Comparison of ENCODE assay signal across 9 cellular contexts in genomic region chr19:1856345-1856697, GRCh38. TPM values are rescaled to one million over a fixed set of nuclear protein-coding genes. Genes with fewer than 3 reads are reported as not detected.
DNase-seq lines count a peak whose midpoint lies in the region; ATAC-seq and TF ChIP-seq lines count a peak whose summit lies in the region.
"Had no signal": no experiment of that assay in that cellular context is flagged by ENCODE, and none has a peak within 500 bp of the region (broad histone marks: within the 10 kb centered on the region; RNA-seq: fewer than 3 reads in every experiment).

No MANE protein-coding gene starts in this region.

- ATAC-seq in activated CD8-positive, alpha-beta memory T cell treated with anti-CD3 and anti-CD28 coated beads, Interleukin-2, amount 10 ng/mL, durations not matched to agents 7 days and 5 days, result no peak
- no peak for ATAC-seq in activated naive CD8-positive, alpha-beta T cell treated with anti-CD3 and anti-CD28 coated beads, Interleukin-2, amount 50 U/mL, for 24 hours
- ATAC-seq in thoracic aorta (ENCODE audit: insufficient number of reproducible peaks, low FRiP score, low read depth) (no peak), HG03108 (IDR thresholded peaks at IDR 0.05; ENCODE audit: unreplicated experiment) (no peak)

- DNase-seq in activated CD8-positive, alpha-beta memory T cell treated with anti-CD3 and anti-CD28 coated beads, Interleukin-2, amount 10 ng/mL, durations not matched to agents 7 days and 5 days, result no peak
- DNase-seq in activated CD8-positive, alpha-beta memory T cell treated with anti-CD3 and anti-CD28 coated beads, Interleukin-2, amount 50 U/mL, for 4 hours, result no peak
- DNase-seq in activated naive CD8-positive, alpha-beta T cell treated with anti-CD3 and anti-CD28 coated beads, Interleukin-2, amount 50 U/mL, for 24 hours, result no peak
- peak; percentile 55 for DNase-seq in left kidney (ENCODE audit: low read depth, low spot score)
- DNase-seq in thoracic aorta (ENCODE audit: low spot score), result no peak
- DNase-seq in Kasumi-1 (lab: John Stamatoyannopoulos, UW), result no peak
- no peak for DNase-seq in SHP77 (lab: John Stamatoyannopoulos, UW)
- DNase-seq: NCI-H1048 had no signal

- no peaks in the 10 kb centered on the region for H3K36me3 Mint-ChIP-seq in activated CD8-positive, alpha-beta memory T cell treated with anti-CD3 and anti-CD28 coated beads, Interleukin-2, amount 10 ng/mL, durations not matched to agents 7 days and 5 days
- peaks cover 2% of the 10 kb centered on the region for H3K36me3 Mint-ChIP-seq in activated naive CD8-positive, alpha-beta T cell treated with anti-CD3 and anti-CD28 coated beads, Interleukin-2, amount 50 U/mL, for 24 hours (ENCODE audit: low read depth)

- peaks cover 40 to 61% of the 10 kb centered on the region in 2 donors for H3K4me1 ChIP-seq in thoracic aorta (ENCODE audit: control insufficient read depth in 1 of 2, low read depth in 2 of 2)

- peak overlapping the region; percentile 53 to 75 for H3K27ac ChIP-seq in thoracic aorta

- H3K4me3 Mint-ChIP-seq in activated CD8-positive, alpha-beta memory T cell treated with anti-CD3 and anti-CD28 coated beads, Interleukin-2, amount 10 ng/mL, durations not matched to agents 7 days and 5 days, result peak overlapping the region; percentile 75
- H3K4me3 Mint-ChIP-seq in activated naive CD8-positive, alpha-beta T cell treated with anti-CD3 and anti-CD28 coated beads, Interleukin-2, amount 50 U/mL, for 24 hours, result peak overlapping the region; percentile 78

- peak overlapping the region; percentile 68 for H3K4me3 ChIP-seq in thoracic aorta

- H3K4me1 Mint-ChIP-seq in activated CD8-positive, alpha-beta memory T cell treated with anti-CD3 and anti-CD28 coated beads, Interleukin-2, amount 10 ng/mL, durations not matched to agents 7 days and 5 days, result peaks cover 49% of the 10 kb centered on the region
- peaks cover 55% of the 10 kb centered on the region for H3K4me1 Mint-ChIP-seq in activated naive CD8-positive, alpha-beta T cell treated with anti-CD3 and anti-CD28 coated beads, Interleukin-2, amount 50 U/mL, for 24 hours

- H3K36me3 ChIP-seq in thoracic aorta, result no peaks in the 10 kb centered on the region

- no peaks in the 10 kb centered on the region for H3K9me3 ChIP-seq in thoracic aorta

- CTCF ChIA-PET in activated CD8-positive, alpha-beta memory T cell treated with anti-CD3 and anti-CD28 coated beads, Interleukin-2, amount 10 ng/mL, durations not matched to agents 7 days and 5 days (lab: Charles Lee), result interaction anchor here (1.1 to 4.8 kb wide), 4 partner anchors 9 to 41 kb away, joined by 3 to 25 read pairs (median 6); no protein-coding TSS in a partner anchor

- TF ChIP-seq CTCF in thoracic aorta (IDR thresholded peaks at IDR 0.05), result no peak

- no peaks in the 10 kb centered on the region for H3K9me3 Mint-ChIP-seq in activated CD8-positive, alpha-beta memory T cell treated with anti-CD3 and anti-CD28 coated beads, Interleukin-2, amount 10 ng/mL, durations not matched to agents 7 days and 5 days (ENCODE audit: low read depth)
- no peaks in the 10 kb centered on the region for H3K9me3 Mint-ChIP-seq in activated naive CD8-positive, alpha-beta T cell treated with anti-CD3 and anti-CD28 coated beads, Interleukin-2, amount 50 U/mL, for 24 hours

- no peaks in the 10 kb centered on the region for H3K27me3 ChIP-seq in thoracic aorta (replicated peaks; ENCODE audit: insufficient read depth)

- H3K27ac Mint-ChIP-seq in activated CD8-positive, alpha-beta memory T cell treated with anti-CD3 and anti-CD28 coated beads, Interleukin-2, amount 10 ng/mL, durations not matched to agents 7 days and 5 days, result peak overlapping the region; percentile 95
- H3K27ac Mint-ChIP-seq in activated naive CD8-positive, alpha-beta T cell treated with anti-CD3 and anti-CD28 coated beads, Interleukin-2, amount 50 U/mL, for 24 hours, result peak overlapping the region; percentile 80

- H3K27me3 Mint-ChIP-seq in activated CD8-positive, alpha-beta memory T cell treated with anti-CD3 and anti-CD28 coated beads, Interleukin-2, amount 10 ng/mL, durations not matched to agents 7 days and 5 days, result no peaks in the 10 kb centered on the region
- no peaks in the 10 kb centered on the region for H3K27me3 Mint-ChIP-seq in activated naive CD8-positive, alpha-beta T cell treated with anti-CD3 and anti-CD28 coated beads, Interleukin-2, amount 50 U/mL, for 24 hours

RNA-seq across cellular contexts. Expression of gene KLF16, which starts 7.1 kb away (rescaled TPM):
- total RNA-seq in activated CD8-positive, alpha-beta memory T cell treated with anti-CD3 and anti-CD28 coated beads, Interleukin-2, amount 10 ng/mL, durations not matched to agents 7 days and 5 days, result 10 to 100 TPM; 22.6 to 28.1 TPM
- total RNA-seq in thoracic aorta, result 10 to 100 TPM in 1 of 2 donors, 1 to 10 TPM in 1; 7.7 to 11.0 TPM

RNA-seq across cellular contexts. Expression of gene REXO1, which starts 8.0 kb away (rescaled TPM):
- 10 to 100 TPM; 58.4 to 68.4 TPM for total RNA-seq in activated CD8-positive, alpha-beta memory T cell treated with anti-CD3 and anti-CD28 coated beads, Interleukin-2, amount 10 ng/mL, durations not matched to agents 7 days and 5 days
- 10 to 100 TPM; 18.2 to 24.5 TPM for total RNA-seq in thoracic aorta

RNA-seq across cellular contexts. Expression of gene ABHD17A, which starts 29.0 kb away (rescaled TPM):
- total RNA-seq in activated CD8-positive, alpha-beta memory T cell treated with anti-CD3 and anti-CD28 coated beads, Interleukin-2, amount 10 ng/mL, durations not matched to agents 7 days and 5 days, result 100 to 1,000 TPM; 156 to 189 TPM
- total RNA-seq in thoracic aorta, result 100 to 1,000 TPM in 1 of 2 donors, 10 to 100 TPM in 1; 96.8 to 143 TPM

RNA-seq across cellular contexts. Expression of gene ATP8B3, which starts 44.2 kb away (rescaled TPM):
- total RNA-seq in activated CD8-positive, alpha-beta memory T cell treated with anti-CD3 and anti-CD28 coated beads, Interleukin-2, amount 10 ng/mL, durations not matched to agents 7 days and 5 days, result 10 to 100 TPM in 1 of 2 experiments, 1 to 10 TPM in 1; 7.3 to 21.8 TPM
- total RNA-seq in thoracic aorta, result 1 to 10 TPM in 1 of 2 donors, under 1 TPM in 1; 0.21 to 1.4 TPM

RNA-seq across cellular contexts. Expression of gene ADAT3, which starts 48.9 kb away (rescaled TPM):
- 10 to 100 TPM in 1 of 2 experiments, 1 to 10 TPM in 1; 9.3 to 11.4 TPM for total RNA-seq in activated CD8-positive, alpha-beta memory T cell treated with anti-CD3 and anti-CD28 coated beads, Interleukin-2, amount 10 ng/mL, durations not matched to agents 7 days and 5 days
- 1 to 10 TPM; 3.9 to 8.4 TPM for total RNA-seq in thoracic aorta
